22 cellular contexts compared by ENCODE assay signal in genomic region chr1:7422561-7422960, GRCh38.
DNase-seq lines count a peak whose midpoint lies in the region; ATAC-seq and TF ChIP-seq lines count a peak whose summit lies in the region.
"Had no signal": no experiment of that assay in that cellular context is flagged by ENCODE, and none has a peak within 500 bp of the region (broad histone marks: within the 10 kb centered on the region; RNA-seq: fewer than 3 reads in every experiment).

No MANE protein-coding gene starts in this region.

- no peak for ATAC-seq in RWPE2 (ENCODE audit: low read depth)
- ATAC-seq in left lobe of liver = no peak
- no peak for ATAC-seq in GM21723 (IDR thresholded peaks at IDR 0.05; ENCODE audit: unreplicated experiment)

- TF ChIP-seq POLR2A in suprapubic skin (IDR thresholded peaks at IDR 0.05) = no peak

- H3K27ac Mint-ChIP-seq in CD14-positive monocyte = no peak overlapping the region
- H3K27ac Mint-ChIP-seq: CD4-positive, alpha-beta T cell; HFFc6 had no signal

- WGBS in suprapubic skin = 95% methylated on average over 3 of the region's 3 CpGs

- H3K27ac ChIP-seq in RWPE2 (ENCODE audit: poor library complexity, severe bottlenecking) (no peak overlapping the region), suprapubic skin (no peak overlapping the region)
- H3K27ac ChIP-seq: GM23248 had no signal

- H3K4me3 Mint-ChIP-seq in CD14-positive monocyte = peak overlapping the region in 1 of 2 donors; percentile 39
- H3K4me3 Mint-ChIP-seq: CD4-positive, alpha-beta T cell; H9; HFFc6 had no signal

- H3K4me1 ChIP-seq in RWPE2 (ENCODE audit: insufficient read depth, poor library complexity, severe bottlenecking) = no peaks in the 10 kb centered on the region
- no peaks in the 10 kb centered on the region for H3K4me1 ChIP-seq in suprapubic skin

- H3K4me1 Mint-ChIP-seq in CD14-positive monocyte = no peaks in the 10 kb centered on the region

- TF ChIP-seq CTCF in CD14-positive monocyte (IDR thresholded peaks at IDR 0.05) (no peak), RWPE2 (IDR thresholded peaks at IDR 0.05; ENCODE audit: poor library complexity, severe bottlenecking) (no peak), suprapubic skin (IDR thresholded peaks at IDR 0.05) (no peak)

- H3K9me3 Mint-ChIP-seq in CD14-positive monocyte = peaks cover 9 to 20% (median 15%) of the 10 kb centered on the region in 7 donors

- H3K36me3 ChIP-seq in RWPE2 (ENCODE audit: low read depth) (no peaks in the 10 kb centered on the region), suprapubic skin (no peaks in the 10 kb centered on the region)

- H3K27me3 Mint-ChIP-seq in CD14-positive monocyte (ENCODE audit: low read depth in 3 of 3) = peaks cover 1 to 10% (median 4%) of the 10 kb centered on the region in 3 donors

- DNase-seq in CD14-positive monocyte (ENCODE audit: low spot score) (peak; percentile 23), RWPE2 (ENCODE audit: low spot score) (peak; percentile 34), left lobe of liver (ENCODE audit: low spot score) (peak; percentile 19), suprapubic skin (ENCODE audit: low spot score in 2 of 2) (peak; percentile 20 to 27), NCI-H345 treated with DMSO at 0.1 percent for 48 hours (lab: John Stamatoyannopoulos, UW; ENCODE audit: unreplicated experiment) (no peak), NOMO-1 (lab: John Stamatoyannopoulos, UW; ENCODE audit: unreplicated experiment in 2 of 2) (no peak)
- DNase-seq: COR-L47, DMS 273 treated with DMSO at 0.1 percent for 48 hours, DMS79 treated with DMSO at 0.1 percent for 48 hours, GM23248, H9, HFFc6, KG1, NCI-H1105, NCI-H2029, NCI-H226, NCI-H524 treated with DMSO at 0.1 percent for 48 hours, NCI-H82, OCI-M1, Right ventricle myocardium superior had no signal

- H3K9me3 ChIP-seq in RWPE2 (ENCODE audit: severe bottlenecking) (no peaks in the 10 kb centered on the region), suprapubic skin (peaks cover 3% of the 10 kb centered on the region)

- no peaks in the 10 kb centered on the region for H3K36me3 Mint-ChIP-seq in CD14-positive monocyte

- H3K27me3 ChIP-seq in RWPE2 (ENCODE audit: insufficient read depth, poor library complexity, severe bottlenecking) (no peaks in the 10 kb centered on the region), suprapubic skin (no peaks in the 10 kb centered on the region)

- H3K4me3 ChIP-seq in RWPE2 (ENCODE audit: severe bottlenecking) (no peak overlapping the region), suprapubic skin (no peak overlapping the region)
- H3K4me3 ChIP-seq: GM23248 had no signal

- intact Hi-C loops in CD14-positive monocyte (cut with micrococcal nuclease) = no loop called here

- TF ChIP-seq EP300 in suprapubic skin (IDR thresholded peaks at IDR 0.05) = no peak

Comparison
In these comparisons a context has a peak if more than half of its experiments do, and no peak if none do; other contexts are left out.
1. DNase-seq: peak in CD14-positive monocyte (single experiment), RWPE2 (single experiment), left lobe of liver (single experiment) and suprapubic skin (2 of 2); none in NCI-H345 treated with DMSO at 0.1 percent for 48 hours (single experiment) and NOMO-1 (0 of 2).